In genomic region chr10:12369982-12370381, GRCh38 we compare ENCODE assay signal across 27 cellular contexts.
"Had no signal": no experiment of that assay in that cellular context is flagged by ENCODE, and none has a peak within 500 bp of the region (broad histone marks: within the 10 kb centered on the region; RNA-seq: fewer than 3 reads in every experiment).

No MANE protein-coding gene starts in this region.

- H3K36me3 ChIP-seq: ascending aorta, breast epithelium, cardiac muscle cell, esophagus muscularis mucosa, gastrocnemius medialis, heart left ventricle had no signal

- H3K27ac ChIP-seq: ascending aorta, breast epithelium, cardiac muscle cell, esophagus muscularis mucosa, foreskin keratinocyte, gastrocnemius medialis, heart left ventricle had no signal

- H3K9me3 ChIP-seq: ascending aorta, breast epithelium, esophagus muscularis mucosa, gastrocnemius medialis, heart left ventricle had no signal

- H3K27me3 ChIP-seq: ascending aorta, breast epithelium, cardiac muscle cell, esophagus muscularis mucosa, foreskin keratinocyte, gastrocnemius medialis had no signal

- FAIRE-seq: colon had no signal

- DNase-seq: activated CD4-positive, alpha-beta memory T cell treated with anti-CD3 and anti-CD28 coated beads, Interleukin-2, amount 10 ng/mL, durations not matched to agents 7 days and 5 days; activated CD4-positive, alpha-beta T cell treated with anti-CD3 and anti-CD28 coated beads for 1 hour; activated CD4-positive, alpha-beta T cell treated with anti-CD3 and anti-CD28 coated beads for 4 hours; activated CD4-positive, alpha-beta T cell treated with anti-CD3 and anti-CD28 coated beads, Interleukin-2, amount 10 ng/mL, durations not matched to agents 7 days and 5 days; activated CD4-positive, alpha-beta T cell treated with anti-CD3 and anti-CD28 coated beads, Interleukin-2, amount 50 U/mL, for 4 hours; activated CD8-positive, alpha-beta memory T cell treated with anti-CD3 and anti-CD28 coated beads, Interleukin-2, amount 50 U/mL, for 48 hours; activated gamma-delta T cell; activated naive CD4-positive, alpha-beta T cell; activated naive CD4-positive, alpha-beta T cell treated with anti-CD3 and anti-CD28 coated beads, Interleukin-2, amount 10 ng/mL, durations not matched to agents 7 days and 5 days; activated T-cell treated with anti-CD3 and anti-CD28 coated beads for 4 hours; activated T-cell treated with anti-CD3 and anti-CD28 coated beads, Interleukin-2, amount 50 U/mL, for 24 hours; activated T-cell treated with anti-CD3 and anti-CD28 coated beads, Interleukin-2, amount 50 U/mL, for 72 hours; cortex of kidney; dermis blood vessel endothelial cell; effector CD4-positive, alpha-beta T cell; effector memory CD8-positive, alpha-beta T cell; erythroblast; foreskin keratinocyte; gastrocnemius medialis; glutamatergic neuron; heart left ventricle; T-helper 2 cell had no signal

- H3K4me1 ChIP-seq: breast epithelium, foreskin keratinocyte, gastrocnemius medialis had no signal

- H3K4me3 ChIP-seq: ascending aorta, breast epithelium, cardiac muscle cell, esophagus muscularis mucosa, gastrocnemius medialis, heart left ventricle had no signal
